In genomic region chr7:35799846-35800717, GRCh38 we compare ENCODE assay signal across 1 cellular context.
A peak's percentile ranks its signal among the peaks of the same experiment; 100 is the strongest.
TF ChIP-seq lines count a peak whose summit lies in the region.

No MANE protein-coding gene starts in this region.

TF ChIP-seq in HepG2, 621 proteins besides CTCF, POLR2A, EP300 and RAD21 (continued from another document and continues in another):
- TF ChIP-seq MED8 (CRISPR knock-in tag; IDR thresholded peaks at IDR 0.05; ENCODE audit: insufficient replicate concordance) (no peak), DRAP1 (CRISPR knock-in tag; IDR thresholded peaks at IDR 0.05) (no peak), DMTF1 (CRISPR knock-in tag; IDR thresholded peaks at IDR 0.05) (no peak), ZNF446 (CRISPR knock-in tag; IDR thresholded peaks at IDR 0.05) (no peak), ZNF557 (CRISPR knock-in tag; IDR thresholded peaks at IDR 0.05) (no peak), SRY (CRISPR knock-in tag; IDR thresholded peaks at IDR 0.05) (no peak), SIX4 (CRISPR knock-in tag; IDR thresholded peaks at IDR 0.05) (no peak), HMGXB3 (CRISPR knock-in tag; IDR thresholded peaks at IDR 0.05; ENCODE audit: borderline replicate concordance) (no peak), ZNF788 (CRISPR knock-in tag; IDR thresholded peaks at IDR 0.05; ENCODE audit: borderline replicate concordance) (no peak), ZNF776 (CRISPR knock-in tag; IDR thresholded peaks at IDR 0.05) (no peak), ZNF570 (CRISPR knock-in tag; IDR thresholded peaks at IDR 0.05; ENCODE audit: borderline replicate concordance) (no peak), SRSF9 (IDR thresholded peaks at IDR 0.05; ENCODE audit: borderline replicate concordance, insufficient read depth, low read depth, low read length, poor library complexity, severe bottlenecking) (no peak), PBX2 (CRISPR knock-in tag; IDR thresholded peaks at IDR 0.05) (no peak), KDM6A (CRISPR knock-in tag; IDR thresholded peaks at IDR 0.05; ENCODE audit: low read depth) (no peak), AHR (CRISPR knock-in tag; IDR thresholded peaks at IDR 0.05) (no peak; the same call in 1 of the 2 replicates), PREB (CRISPR knock-in tag; IDR thresholded peaks at IDR 0.05) (no peak), ZFX (CRISPR knock-in tag; IDR thresholded peaks at IDR 0.05; ENCODE audit: low read depth) (peak; percentile 65), ZBTB8A (CRISPR knock-in tag; IDR thresholded peaks at IDR 0.05; ENCODE audit: borderline replicate concordance, low read depth) (no peak), RARA (CRISPR knock-in tag; IDR thresholded peaks at IDR 0.05) (no peak), ZSCAN21 (CRISPR knock-in tag; IDR thresholded peaks at IDR 0.05; ENCODE audit: borderline replicate concordance) (no peak), ONECUT2 (CRISPR knock-in tag; IDR thresholded peaks at IDR 0.05) (no peak), ZC3H13 (CRISPR knock-in tag; IDR thresholded peaks at IDR 0.05) (no peak), ZNF781 (CRISPR knock-in tag; IDR thresholded peaks at IDR 0.05; ENCODE audit: borderline replicate concordance, not compliant biosample characterization) (no peak), ARID4A (CRISPR knock-in tag; IDR thresholded peaks at IDR 0.05; ENCODE audit: borderline replicate concordance) (no peak), MIER2 (CRISPR knock-in tag; IDR thresholded peaks at IDR 0.05) (no peak), ZNF564 (CRISPR knock-in tag; IDR thresholded peaks at IDR 0.05) (peak; percentile 44; the same call in 1 of the 2 replicates), DMAP1 (CRISPR knock-in tag; IDR thresholded peaks at IDR 0.05) (peak; percentile 69), ZNF24 (IDR thresholded peaks at IDR 0.05) (no peak), ZNF740 (CRISPR knock-in tag; IDR thresholded peaks at IDR 0.05) (no peak), ZNF746 (CRISPR knock-in tag; IDR thresholded peaks at IDR 0.05) (no peak; the same call in 1 of the 2 replicates), ZNF577 (CRISPR knock-in tag; IDR thresholded peaks at IDR 0.05; ENCODE audit: borderline replicate concordance, low read depth) (no peak), EED (CRISPR knock-in tag; IDR thresholded peaks at IDR 0.05) (peak; percentile 61; the same call in 1 of the 2 replicates), PRDM15 (CRISPR knock-in tag; IDR thresholded peaks at IDR 0.05) (no peak), THAP7 (CRISPR knock-in tag; IDR thresholded peaks at IDR 0.05) (peak; percentile 52; the same call in 1 of the 2 replicates), PRPF4 (IDR thresholded peaks at IDR 0.05; ENCODE audit: low read depth, low read length, poor library complexity, severe bottlenecking) (no peak), ZFP90 (CRISPR knock-in tag; IDR thresholded peaks at IDR 0.05; ENCODE audit: borderline replicate concordance) (no peak), GLMP (CRISPR knock-in tag; IDR thresholded peaks at IDR 0.05; ENCODE audit: borderline replicate concordance) (no peak), TCF7L2 (IDR thresholded peaks at IDR 0.05; ENCODE audit: low read depth, low read length) (no peak)
